ENCODE assay signal across 7 cellular contexts in genomic region chr10:69335063-69335587, GRCh38. TPM values are rescaled to one million over a fixed set of nuclear protein-coding genes. Genes with fewer than 3 reads are reported as not detected.
DNase-seq lines count a peak whose midpoint lies in the region; ATAC-seq and TF ChIP-seq lines count a peak whose summit lies in the region.

No MANE protein-coding gene starts in this region.

- peak; percentile 74 for ATAC-seq in activated CD8-positive, alpha-beta memory T cell treated with anti-CD3 and anti-CD28 coated beads, Interleukin-2, amount 10 ng/mL, durations not matched to agents 7 days and 5 days
- ATAC-seq in Right ventricle myocardium inferior: peak; percentile 62
- no peak for ATAC-seq in GM21576 (IDR thresholded peaks at IDR 0.05; ENCODE audit: unreplicated experiment)

- H3K4me3 ChIP-seq in HL-60 (replicated peaks; ENCODE audit: insufficient read depth, low read length) (no peak overlapping the region), spleen (peak overlapping the region in 3 of 8 donors; percentile 3 to 38 (median 12)), HAP-1 (no peak overlapping the region)

- peaks cover 0 to 30% (median 2%) of the 10 kb centered on the region in 6 donors for H3K36me3 ChIP-seq in spleen
- no peaks in the 10 kb centered on the region; the same call in 1 of the 2 replicates for H3K36me3 ChIP-seq in HAP-1 (replicated peaks)

- CTCF ChIA-PET in activated CD8-positive, alpha-beta memory T cell treated with anti-CD3 and anti-CD28 coated beads, Interleukin-2, amount 10 ng/mL, durations not matched to agents 7 days and 5 days (lab: Charles Lee): interaction anchor here (1.4 to 2.5 kb wide), 3 partner anchors 10 to 96 kb away, joined by 3 to 5 read pairs (median 3); no protein-coding TSS in a partner anchor

- no peak for TF ChIP-seq POLR2A in spleen (IDR thresholded peaks at IDR 0.05)

- peaks cover 39% of the 10 kb centered on the region for H3K4me1 Mint-ChIP-seq in activated CD8-positive, alpha-beta memory T cell treated with anti-CD3 and anti-CD28 coated beads, Interleukin-2, amount 10 ng/mL, durations not matched to agents 7 days and 5 days

- H3K27ac Mint-ChIP-seq in activated CD8-positive, alpha-beta memory T cell treated with anti-CD3 and anti-CD28 coated beads, Interleukin-2, amount 10 ng/mL, durations not matched to agents 7 days and 5 days: peak overlapping the region; percentile 63

- no peaks in the 10 kb centered on the region for H3K9me3 ChIP-seq in spleen
- H3K9me3 ChIP-seq in HAP-1: no peaks in the 10 kb centered on the region

- peak overlapping the region; percentile 42 for H3K4me3 Mint-ChIP-seq in activated CD8-positive, alpha-beta memory T cell treated with anti-CD3 and anti-CD28 coated beads, Interleukin-2, amount 10 ng/mL, durations not matched to agents 7 days and 5 days

- peaks cover 11% of the 10 kb centered on the region for H3K36me3 Mint-ChIP-seq in activated CD8-positive, alpha-beta memory T cell treated with anti-CD3 and anti-CD28 coated beads, Interleukin-2, amount 10 ng/mL, durations not matched to agents 7 days and 5 days

- TF ChIP-seq CTCF in HL-60 (IDR thresholded peaks at IDR 0.05; ENCODE audit: insufficient read depth, low read length) (no peak), spleen (IDR thresholded peaks at IDR 0.05 in 8 of 11, conservative IDR thresholded peaks at IDR 0.05 in 3 of 11) (no peak)

- peak; percentile 64 to 83 for DNase-seq in HL-60 (ENCODE audit: low read depth in 1 of 2, low spot score in 1 of 2)
- DNase-seq in activated CD8-positive, alpha-beta memory T cell treated with anti-CD3 and anti-CD28 coated beads, Interleukin-2, amount 10 ng/mL, durations not matched to agents 7 days and 5 days: no peak
- DNase-seq in Right ventricle myocardium inferior (ENCODE audit: missing footprints): peak; percentile 85
- DNase-seq in spleen: peak; percentile 87
- no peak for DNase-seq in HAP-1 (ENCODE audit: low spot score in 2 of 2)
- no peak for DNase-seq in NCI-H128 (lab: John Stamatoyannopoulos, UW; ENCODE audit: unreplicated experiment)

- H3K9me3 Mint-ChIP-seq in activated CD8-positive, alpha-beta memory T cell treated with anti-CD3 and anti-CD28 coated beads, Interleukin-2, amount 10 ng/mL, durations not matched to agents 7 days and 5 days (ENCODE audit: low read depth): no peaks in the 10 kb centered on the region

- H3K27ac ChIP-seq in HL-60 (replicated peaks) (peak overlapping the region; percentile 63), spleen (peak overlapping the region in 6 of 8 donors; percentile 48 to 83 (median 67))

- H3K27me3 ChIP-seq in HL-60 (ENCODE audit: insufficient read depth, poor library complexity, severe bottlenecking) (no peaks in the 10 kb centered on the region), spleen (replicated peaks in 1 of 7) (no peaks in the 10 kb centered on the region), HAP-1 (ENCODE audit: low read depth) (no peaks in the 10 kb centered on the region)

- no peaks in the 10 kb centered on the region for H3K27me3 Mint-ChIP-seq in activated CD8-positive, alpha-beta memory T cell treated with anti-CD3 and anti-CD28 coated beads, Interleukin-2, amount 10 ng/mL, durations not matched to agents 7 days and 5 days

- in situ Hi-C loops in HAP-1 (cut with MboI; ENCODE audit: low sequenced_read_pairs): no loop called here

- intact Hi-C loops in Right ventricle myocardium inferior (cut with DNase I) (no loop called here), spleen (cut with DNase I; ENCODE audit: low total_unique reads) (no loop called here)

- WGBS in spleen, 5 donors: 0 to 14% (median 10%) methylated on average over 10 to 13 of the region's 13 CpGs

- peaks cover 31 to 98% (median 79%) of the 10 kb centered on the region in 6 donors for H3K4me1 ChIP-seq in spleen
- peaks cover 24% of the 10 kb centered on the region for H3K4me1 ChIP-seq in HAP-1

RNA-seq across cellular contexts. Expression of gene HK1, which starts 56.8 kb away (rescaled TPM):
- total RNA-seq in activated CD8-positive, alpha-beta memory T cell treated with anti-CD3 and anti-CD28 coated beads, Interleukin-2, amount 10 ng/mL, durations not matched to agents 7 days and 5 days: 100 to 1,000 TPM; 121 to 135 TPM
- 186 TPM for total RNA-seq in Right ventricle myocardium inferior
- 100 to 1,000 TPM in 1 of 7 donors, 10 to 100 TPM in 6; 59.3 to 108 (median 81.0) TPM for total RNA-seq in spleen
- 10 to 100 TPM; 19.0 to 32.5 (median 19.1) TPM for polyA plus RNA-seq in spleen

Comparison
In these comparisons a context has a peak if more than half of its experiments do, and no peak if none do; other contexts are left out.
1. DNase-seq: peak in HL-60 (2 of 2), Right ventricle myocardium inferior (single experiment) and spleen (single experiment); none in activated CD8-positive, alpha-beta memory T cell treated with anti-CD3 and anti-CD28 coated beads, Interleukin-2, amount 10 ng/mL, durations not matched to agents 7 days and 5 days (single experiment), HAP-1 (0 of 2) and NCI-H128 (single experiment).